8 cellular contexts compared by ENCODE assay signal in genomic region chr14:76926521-76927251, GRCh38.
A peak's percentile ranks its signal among the peaks of the same experiment; 100 is the strongest.
DNase-seq lines count a peak whose midpoint lies in the region; ATAC-seq, FAIRE-seq and TF ChIP-seq lines count a peak whose summit lies in the region.

No MANE protein-coding gene starts in this region.

- POLR2A ChIA-PET in OCI-LY7 (lab: Charles Lee): no interaction called here
- POLR2A ChIA-PET in HepG2 (lab: Yijun Ruan, JAX): no interaction called here

- H2AFZ ChIP-seq in OCI-LY7 (ENCODE audit: low read length): no peak overlapping the region
- H2AFZ ChIP-seq in HepG2 (ENCODE audit: low read length): no peak overlapping the region

- no peaks in the 10 kb centered on the region for H4K20me1 ChIP-seq in OCI-LY7 (ENCODE audit: insufficient read depth, low read length)
- H4K20me1 ChIP-seq in HepG2 (ENCODE audit: insufficient read depth, low read length): no peaks in the 10 kb centered on the region

- H3K27ac ChIP-seq in OCI-LY7 (ENCODE audit: low read depth, low read length, poor library complexity, severe bottlenecking) (no peak overlapping the region), adrenal gland (peak overlapping the region in 3 of 5 donors; percentile 7 to 78 (median 70)), HepG2 (ENCODE audit: extremely low read length, insufficient read depth, low read length) (no peak overlapping the region), testis (peak overlapping the region in 1 of 2 donors; percentile 57)

- TF ChIP-seq EP300 in HepG2 (IDR thresholded peaks at IDR 0.05; ENCODE audit: low read depth in 2 of 2, low read length in 2 of 2): no peak
- TF ChIP-seq EP300 in HepG2 (CRISPR knock-in tag; IDR thresholded peaks at IDR 0.05; ENCODE audit: borderline replicate concordance): no peak

- BruUV-seq in OCI-LY7 (replicated peaks; lab: Mats Ljungman, UMichigan) (no TSS peak), HepG2 (replicated peaks; lab: Mats Ljungman, UMichigan) (no TSS peak)

- ATAC-seq in GM21423 (IDR thresholded peaks at IDR 0.05; ENCODE audit: unreplicated experiment) (peak; percentile 86), HepG2 (no peak), GM18873 (IDR thresholded peaks at IDR 0.05; ENCODE audit: low FRiP score, unreplicated experiment) (no peak)

- H3K4me1 ChIP-seq in OCI-LY7 (ENCODE audit: insufficient read depth, low read length, poor library complexity, severe bottlenecking): peaks cover 3% of the 10 kb centered on the region
- peaks cover 40 to 59% of the 10 kb centered on the region in 2 donors for H3K4me1 ChIP-seq in adrenal gland (replicated peaks in 1 of 2)
- H3K4me1 ChIP-seq in HepG2 (ENCODE audit: insufficient read depth, low read length): peaks cover 24% of the 10 kb centered on the region
- peaks cover 61% of the 10 kb centered on the region for H3K4me1 ChIP-seq in testis

- WGBS in adrenal gland, 4 donors: 51 to 64% (median 59%) methylated on average over 5 to 7 of the region's 7 CpGs
- 25% methylated on average over 7 of the region's 7 CpGs for WGBS in HepG2 (ENCODE audit: low lambda C conversion rate)
- WGBS in testis, 2 donors: 49 to 60% methylated on average over 6 to 7 of the region's 7 CpGs

- no peak for TF ChIP-seq POLR2A in adrenal gland (IDR thresholded peaks at IDR 0.05)
- no peak for TF ChIP-seq POLR2A in HepG2 (IDR thresholded peaks at IDR 0.05; ENCODE audit: insufficient read depth in 1 of 2, low read depth in 2 of 2, low read length in 2 of 2)
- no peak for TF ChIP-seq POLR2A in testis (IDR thresholded peaks at IDR 0.05)

- H3K36me3 ChIP-seq in OCI-LY7 (ENCODE audit: insufficient read depth, low read length) (no peaks in the 10 kb centered on the region), adrenal gland (replicated peaks in 1 of 2) (no peaks in the 10 kb centered on the region), HepG2 (replicated peaks in 1 of 2; ENCODE audit: control insufficient read depth in 1 of 2, insufficient read depth in 2 of 2, low read length in 2 of 2) (no peaks in the 10 kb centered on the region), testis (ENCODE audit: low read depth, missing control alignments) (no peaks in the 10 kb centered on the region)

- no peaks in the 10 kb centered on the region for H3K9me2 ChIP-seq in OCI-LY7 (ENCODE audit: insufficient read depth, low read length)

- no peak for FAIRE-seq in HepG2 (lab: Jason Lieb, UNC)

- intact Hi-C loops in OCI-LY7 (cut with micrococcal nuclease; ENCODE audit: unreplicated experiment): no loop called here
- intact Hi-C loops in adrenal gland (cut with DNase I): no loop called here
- intact Hi-C loops in HepG2 (cut with micrococcal nuclease; ENCODE audit: unreplicated experiment): no loop called here
- intact Hi-C loops in testis (cut with DNase I; ENCODE audit: low total_unique reads): no loop called here

- no peaks in the 10 kb centered on the region for H3K27me3 ChIP-seq in adrenal gland
- H3K27me3 ChIP-seq in HepG2 (ENCODE audit: control insufficient read depth in 1 of 2, insufficient read depth in 2 of 2, low read length in 2 of 2): peaks cover 3 to 38% of the 10 kb centered on the region in 2 experiments; a peak in 3 of 5 replicates
- no peaks in the 10 kb centered on the region for H3K27me3 ChIP-seq in testis

- no peak overlapping the region for H3K4me3 ChIP-seq in OCI-LY7 (ENCODE audit: low read depth, low read length, poor library complexity, severe bottlenecking)
- no peak overlapping the region for H3K4me3 ChIP-seq in adrenal gland
- no peak overlapping the region for H3K4me3 ChIP-seq in HepG2 (replicated peaks in 1 of 3; ENCODE audit: insufficient read depth in 1 of 3, low read depth in 2 of 3, low read length in 3 of 3)
- no peak overlapping the region for H3K4me3 ChIP-seq in testis

- TF ChIP-seq CTCF in OCI-LY7 (conservative IDR thresholded peaks at IDR 0.05; ENCODE audit: low read length) (no peak), adrenal gland (IDR thresholded peaks at IDR 0.05) (no peak), HepG2 (CRISPR knock-in tag; IDR thresholded peaks at IDR 0.05) (no peak), testis (IDR thresholded peaks at IDR 0.05) (no peak)

- H3K4me2 ChIP-seq in OCI-LY7 (ENCODE audit: low read length) (no peak overlapping the region), HepG2 (ENCODE audit: low read depth, low read length) (no peak overlapping the region)

- H3K9me3 ChIP-seq in OCI-LY7 (ENCODE audit: low read length): no peaks in the 10 kb centered on the region
- H3K9me3 ChIP-seq in adrenal gland (replicated peaks in 1 of 3): no peaks in the 10 kb centered on the region
- H3K9me3 ChIP-seq in HepG2 (ENCODE audit: low read length): no peaks in the 10 kb centered on the region
- H3K9me3 ChIP-seq in testis: no peaks in the 10 kb centered on the region

- in situ Hi-C loops in HepG2 (cut with HindIII; ENCODE audit: extremely low pct_ligation_motif_present, low pct_unique_long_range_greater_than_20kb): no loop called here

- peak; percentile 60 for DNase-seq in Ammon's horn (ENCODE audit: low spot score)
- DNase-seq in OCI-LY7 (ENCODE audit: low spot score): peak; percentile 51
- DNase-seq in adrenal gland: peak in 4 of 7 donors; percentile 57 to 87 (median 64)
- no peak for DNase-seq in HepG2 (ENCODE audit: low spot score)
- peak; percentile 85 for DNase-seq in testis
- no peak for DNase-seq in SW 1271 (lab: John Stamatoyannopoulos, UW)

- no peak overlapping the region for H3K9ac ChIP-seq in HepG2 (ENCODE audit: insufficient read depth, low read depth, low read length)

- H3K79me2 ChIP-seq in OCI-LY7 (ENCODE audit: insufficient read depth, low read depth, low read length) (no peaks in the 10 kb centered on the region), HepG2 (ENCODE audit: insufficient read depth, low read length) (no peaks in the 10 kb centered on the region)

- CTCF ChIA-PET in OCI-LY7 (lab: Charles Lee; ENCODE audit: unreplicated experiment): no interaction called here
- CTCF ChIA-PET in HepG2 (lab: Yijun Ruan, JAX; ENCODE audit: low intra/inter-chr PET ratio, low total read pairs): no interaction called here

- TF ChIP-seq RAD21 in HepG2 (CRISPR knock-in tag; IDR thresholded peaks at IDR 0.05): no peak

TF ChIP-seq in HepG2, 621 proteins besides CTCF, POLR2A, EP300 and RAD21:
- TF ChIP-seq, protein P1, sequence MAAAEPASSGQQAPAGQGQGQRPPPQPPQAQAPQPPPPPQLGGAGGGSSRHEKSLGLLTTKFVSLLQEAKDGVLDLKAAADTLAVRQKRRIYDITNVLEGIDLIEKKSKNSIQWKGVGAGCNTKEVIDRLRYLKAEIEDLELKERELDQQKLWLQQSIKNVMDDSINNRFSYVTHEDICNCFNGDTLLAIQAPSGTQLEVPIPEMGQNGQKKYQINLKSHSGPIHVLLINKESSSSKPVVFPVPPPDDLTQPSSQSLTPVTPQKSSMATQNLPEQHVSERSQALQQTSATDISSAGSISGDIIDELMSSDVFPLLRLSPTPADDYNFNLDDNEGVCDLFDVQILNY (CRISPR knock-in tag; conservative IDR thresholded peaks at IDR 0.05): no peak
- peak; percentile 49 for TF ChIP-seq MAFF (IDR thresholded peaks at IDR 0.05; ENCODE audit: low read depth, low read length)
- peak; percentile 70 to 82 for TF ChIP-seq MAFK (conservative IDR thresholded peaks at IDR 0.05 in 1 of 2, IDR thresholded peaks at IDR 0.05 in 1 of 2; ENCODE audit: low read length in 2 of 2)

Comparison
In these comparisons a context has a peak if more than half of its experiments do, and no peak if none do; other contexts are left out.
1. DNase-seq: peak in Ammon's horn (single experiment), OCI-LY7 (single experiment), adrenal gland (4 of 7) and testis (single experiment); none in HepG2 (single experiment) and SW 1271 (0 of 2).
2. H3K27ac ChIP-seq: peak in adrenal gland (3 of 5); none in OCI-LY7 (single experiment) and HepG2 (single experiment).